In genomic region chr2:161243873-161244272, GRCh38 we compare ENCODE assay signal across 8 cellular contexts.
DNase-seq lines count a peak whose midpoint lies in the region; ATAC-seq, FAIRE-seq and TF ChIP-seq lines count a peak whose summit lies in the region.

No MANE protein-coding gene starts in this region.

- H3K27me3 Mint-ChIP-seq in activated naive CD4-positive, alpha-beta T cell treated with anti-CD3 and anti-CD28 coated beads, Interleukin-2, amount 10 ng/mL, durations not matched to agents 7 days and 5 days = peaks cover 2% of the 10 kb centered on the region
- H3K27me3 Mint-ChIP-seq in activated CD8-positive, alpha-beta memory T cell treated with anti-CD3 and anti-CD28 coated beads, Interleukin-2, amount 10 ng/mL, durations not matched to agents 7 days and 5 days = peaks cover 17% of the 10 kb centered on the region
- peaks cover 3 to 17% (median 4%) of the 10 kb centered on the region in 3 donors for H3K27me3 Mint-ChIP-seq in immature natural killer cell (ENCODE audit: low read depth in 3 of 3)

- TF ChIP-seq POLR2A in upper lobe of left lung (IDR thresholded peaks at IDR 0.05) (no peak), prostate gland (IDR thresholded peaks at IDR 0.05) (no peak)

- intact Hi-C loops in prostate gland (cut with DNase I) = no loop called here

- H3K9me3 Mint-ChIP-seq in activated naive CD4-positive, alpha-beta T cell treated with anti-CD3 and anti-CD28 coated beads, Interleukin-2, amount 10 ng/mL, durations not matched to agents 7 days and 5 days = no peaks in the 10 kb centered on the region
- no peaks in the 10 kb centered on the region for H3K9me3 Mint-ChIP-seq in activated CD8-positive, alpha-beta memory T cell treated with anti-CD3 and anti-CD28 coated beads, Interleukin-2, amount 10 ng/mL, durations not matched to agents 7 days and 5 days (ENCODE audit: low read depth)
- no peaks in the 10 kb centered on the region for H3K9me3 Mint-ChIP-seq in immature natural killer cell

- TF ChIP-seq CTCF in upper lobe of left lung (IDR thresholded peaks at IDR 0.05) = no peak
- no peak for TF ChIP-seq CTCF in prostate gland (IDR thresholded peaks at IDR 0.05)

- no peaks in the 10 kb centered on the region for H3K9me3 ChIP-seq in upper lobe of left lung
- no peaks in the 10 kb centered on the region for H3K9me3 ChIP-seq in prostate gland

- H3K36me3 ChIP-seq in upper lobe of left lung (no peaks in the 10 kb centered on the region), prostate gland (no peaks in the 10 kb centered on the region)

- peak overlapping the region in 3 of 4 donors; percentile 45 to 50 (median 46) for H3K4me3 ChIP-seq in upper lobe of left lung
- H3K4me3 ChIP-seq in prostate gland = no peak overlapping the region

- H3K4me3 Mint-ChIP-seq in activated naive CD4-positive, alpha-beta T cell treated with anti-CD3 and anti-CD28 coated beads, Interleukin-2, amount 10 ng/mL, durations not matched to agents 7 days and 5 days = peak overlapping the region; percentile 80
- H3K4me3 Mint-ChIP-seq in activated CD8-positive, alpha-beta memory T cell treated with anti-CD3 and anti-CD28 coated beads, Interleukin-2, amount 10 ng/mL, durations not matched to agents 7 days and 5 days = peak overlapping the region; percentile 87
- peak overlapping the region; percentile 80 to 90 (median 87) for H3K4me3 Mint-ChIP-seq in immature natural killer cell

- FAIRE-seq in GM19239 (lab: Jason Lieb, UNC) = no peak

- H3K27ac Mint-ChIP-seq in activated naive CD4-positive, alpha-beta T cell treated with anti-CD3 and anti-CD28 coated beads, Interleukin-2, amount 10 ng/mL, durations not matched to agents 7 days and 5 days = peak overlapping the region; percentile 89
- peak overlapping the region; percentile 92 for H3K27ac Mint-ChIP-seq in activated CD8-positive, alpha-beta memory T cell treated with anti-CD3 and anti-CD28 coated beads, Interleukin-2, amount 10 ng/mL, durations not matched to agents 7 days and 5 days
- H3K27ac Mint-ChIP-seq in immature natural killer cell = peak overlapping the region in 4 of 6 donors; percentile 66 to 93 (median 83)

- 49 to 63% methylated on average over 6 of the region's 6 CpGs for WGBS in upper lobe of left lung, 2 donors
- WGBS in prostate gland = 85% methylated on average over 6 of the region's 6 CpGs

- peaks cover 11% of the 10 kb centered on the region for H3K36me3 Mint-ChIP-seq in activated naive CD4-positive, alpha-beta T cell treated with anti-CD3 and anti-CD28 coated beads, Interleukin-2, amount 10 ng/mL, durations not matched to agents 7 days and 5 days
- H3K36me3 Mint-ChIP-seq in activated CD8-positive, alpha-beta memory T cell treated with anti-CD3 and anti-CD28 coated beads, Interleukin-2, amount 10 ng/mL, durations not matched to agents 7 days and 5 days = peaks cover 13% of the 10 kb centered on the region
- H3K36me3 Mint-ChIP-seq in immature natural killer cell = no peaks in the 10 kb centered on the region

- TF ChIP-seq EP300 in upper lobe of left lung (IDR thresholded peaks at IDR 0.05) = no peak

- H3K4me1 ChIP-seq in upper lobe of left lung (peaks cover 0 to 14% (median 9%) of the 10 kb centered on the region in 4 donors), prostate gland (replicated peaks) (no peaks in the 10 kb centered on the region)

- CTCF ChIA-PET in activated naive CD4-positive, alpha-beta T cell treated with anti-CD3 and anti-CD28 coated beads, Interleukin-2, amount 10 ng/mL, durations not matched to agents 7 days and 5 days (lab: Charles Lee) = interaction anchor here (1.1 kb wide), 1 partner anchor 21 kb away, joined by 3 read pairs; no protein-coding TSS in a partner anchor
- CTCF ChIA-PET in activated CD8-positive, alpha-beta memory T cell treated with anti-CD3 and anti-CD28 coated beads, Interleukin-2, amount 10 ng/mL, durations not matched to agents 7 days and 5 days (lab: Charles Lee) = interaction anchor here (0.7 to 1.5 kb wide), 5 partner anchors 11 to 40 kb away, joined by 3 to 4 read pairs (median 3); no protein-coding TSS in a partner anchor

- no peak for ATAC-seq in activated CD8-positive, alpha-beta memory T cell treated with anti-CD3 and anti-CD28 coated beads, Interleukin-2, amount 10 ng/mL, durations not matched to agents 7 days and 5 days
- ATAC-seq in upper lobe of left lung (ENCODE audit: low FRiP score in 2 of 2) (no peak), GM21390 (IDR thresholded peaks at IDR 0.05; ENCODE audit: unreplicated experiment) (no peak)

- no peaks in the 10 kb centered on the region for H3K27me3 ChIP-seq in upper lobe of left lung
- H3K27me3 ChIP-seq in prostate gland (replicated peaks; ENCODE audit: insufficient read depth) = no peaks in the 10 kb centered on the region

- no peak for DNase-seq in activated naive CD4-positive, alpha-beta T cell treated with anti-CD3 and anti-CD28 coated beads, Interleukin-2, amount 10 ng/mL, durations not matched to agents 7 days and 5 days
- no peak for DNase-seq in activated naive CD4-positive, alpha-beta T cell treated with anti-CD3 and anti-CD28 coated beads, Interleukin-2, amount 50 U/mL, for 16 hours
- DNase-seq in activated CD8-positive, alpha-beta memory T cell treated with anti-CD3 and anti-CD28 coated beads, Interleukin-2, amount 10 ng/mL, durations not matched to agents 7 days and 5 days = no peak
- DNase-seq in immature natural killer cell = no peak
- DNase-seq in upper lobe of left lung = no peak
- no peak for DNase-seq in prostate gland (ENCODE audit: low spot score)
- DNase-seq in GM19239 (ENCODE audit: insufficient read length, low spot score) = no peak

- peak overlapping the region; percentile 64 to 84 (median 78) for H3K27ac ChIP-seq in upper lobe of left lung
- H3K27ac ChIP-seq in prostate gland = no peak overlapping the region

- H3K4me1 Mint-ChIP-seq in activated naive CD4-positive, alpha-beta T cell treated with anti-CD3 and anti-CD28 coated beads, Interleukin-2, amount 10 ng/mL, durations not matched to agents 7 days and 5 days = peaks cover 45% of the 10 kb centered on the region
- H3K4me1 Mint-ChIP-seq in activated CD8-positive, alpha-beta memory T cell treated with anti-CD3 and anti-CD28 coated beads, Interleukin-2, amount 10 ng/mL, durations not matched to agents 7 days and 5 days = peaks cover 44% of the 10 kb centered on the region
- peaks cover 12 to 44% of the 10 kb centered on the region in 2 donors for H3K4me1 Mint-ChIP-seq in immature natural killer cell

Comparison
In these comparisons a context has a peak if more than half of its experiments do, and no peak if none do; other contexts are left out.
1. H3K27ac ChIP-seq: peak in upper lobe of left lung (4 of 4); none in prostate gland (0 of 2).
2. H3K4me3 ChIP-seq: peak in upper lobe of left lung (3 of 4); none in prostate gland (0 of 2).
3. Peak in every context shown above with its lines, with median percentiles within 50 percentile points of each other: H3K27ac Mint-ChIP-seq and H3K4me3 Mint-ChIP-seq.